In the genomic region with DNA sequence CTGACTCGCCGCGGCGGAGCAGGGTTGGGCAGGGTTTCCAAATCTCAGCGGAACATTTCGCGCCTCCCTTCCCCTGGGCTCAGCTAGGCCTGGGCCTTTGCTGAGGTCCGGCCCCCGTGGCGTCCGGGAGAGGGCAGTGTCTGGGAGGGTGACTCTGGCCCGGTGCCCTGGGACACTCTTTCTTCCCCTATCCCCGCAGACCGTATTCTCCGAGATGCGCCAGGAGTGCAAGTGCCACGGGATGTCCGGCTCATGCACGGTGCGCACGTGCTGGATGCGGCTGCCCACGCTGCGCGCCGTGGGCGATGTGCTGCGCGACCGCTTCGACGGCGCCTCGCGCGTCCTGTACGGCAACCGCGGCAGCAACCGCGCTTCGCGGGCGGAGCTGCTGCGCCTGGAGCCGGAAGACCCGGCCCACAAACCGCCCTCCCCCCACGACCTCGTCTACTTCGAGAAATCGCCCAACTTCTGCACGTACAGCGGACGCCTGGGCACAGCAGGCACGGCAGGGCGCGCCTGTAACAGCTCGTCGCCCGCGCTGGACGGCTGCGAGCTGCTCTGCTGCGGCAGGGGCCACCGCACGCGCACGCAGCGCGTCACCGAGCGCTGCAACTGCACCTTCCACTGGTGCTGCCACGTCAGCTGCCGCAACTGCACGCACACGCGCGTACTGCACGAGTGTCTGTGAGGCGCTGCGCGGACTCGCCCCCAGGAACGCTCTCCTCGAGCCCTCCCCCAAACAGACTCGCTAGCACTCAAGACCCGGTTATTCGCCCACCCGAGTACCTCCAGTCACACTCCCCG, we compare ENCODE assay signal across 10 cellular contexts. TPM values are rescaled to one million over a fixed set of nuclear protein-coding genes. Genes with fewer than 3 reads are reported as not detected.
DNase-seq lines count a peak whose midpoint lies in the region; ATAC-seq and TF ChIP-seq lines count a peak whose summit lies in the region.
"Had no signal": no experiment of that assay in that cellular context is flagged by ENCODE, and none has a peak within 500 bp of the region (broad histone marks: within the 10 kb centered on the region; RNA-seq: fewer than 3 reads in every experiment).

No MANE protein-coding gene starts in this region.

- peak overlapping the region; percentile 63 for H3K4me2 ChIP-seq in neural progenitor cell

- H3K4me1 Mint-ChIP-seq in neural progenitor cell = peaks cover 76% of the 10 kb centered on the region

- peak overlapping the region; percentile 33 for H3K27ac ChIP-seq in effector memory CD4-positive, alpha-beta T cell (ENCODE audit: insufficient read depth, low read length, poor library complexity, severe bottlenecking)
- no peak overlapping the region for H3K27ac ChIP-seq in neural progenitor cell
- H3K27ac ChIP-seq in sigmoid colon = no peak overlapping the region

- peak overlapping the region; percentile 66 for H3K27ac Mint-ChIP-seq in neural progenitor cell

- peak; percentile 30 for TF ChIP-seq CTCF in GM13976 (IDR thresholded peaks at IDR 0.05; ENCODE audit: borderline replicate concordance, control extremely low read depth, extremely low read depth, insufficient read depth, missing control alignments)
- TF ChIP-seq CTCF in neural progenitor cell (IDR thresholded peaks at IDR 0.05) = peak; percentile 23
- no peak for TF ChIP-seq CTCF in sigmoid colon (IDR thresholded peaks at IDR 0.05)

- intact Hi-C loops in sigmoid colon (cut with DNase I) = loop anchor here (5.0 kb wide), 1 partner anchor 54 kb away; a partner anchor contains a TSS

- peaks cover 77% of the 10 kb centered on the region for H3K27me3 Mint-ChIP-seq in neural progenitor cell (ENCODE audit: insufficient read depth, low read depth)

- no peaks in the 10 kb centered on the region for H3K79me2 ChIP-seq in neural progenitor cell (ENCODE audit: low read depth)

- peaks cover 5% of the 10 kb centered on the region for H3K9me3 Mint-ChIP-seq in neural progenitor cell

- H3K9ac ChIP-seq in neural progenitor cell = no peak overlapping the region

- ATAC-seq in HG03460 (IDR thresholded peaks at IDR 0.05; ENCODE audit: unreplicated experiment) = no peak
- no peak for ATAC-seq in GM21381 (IDR thresholded peaks at IDR 0.05; ENCODE audit: unreplicated experiment)
- no peak for ATAC-seq in GM18870 (IDR thresholded peaks at IDR 0.05; ENCODE audit: unreplicated experiment)

- peaks cover 8% of the 10 kb centered on the region for H3K36me3 Mint-ChIP-seq in neural progenitor cell

- H3F3A ChIP-seq in neural progenitor cell (ENCODE audit: low read depth) = peaks cover 54% of the 10 kb centered on the region

- no peak overlapping the region for H2AFZ ChIP-seq in neural progenitor cell (replicated peaks)

- DNase-seq in GM13976 (ENCODE audit: low spot score) (peak; percentile 58), T-helper 9 cell (peak; percentile 48), neural progenitor cell (ENCODE audit: low spot score) (peak; percentile 69), sigmoid colon (no peak)
- DNase-seq in effector memory CD4-positive, alpha-beta T cell = peak; percentile 47 to 48 (median 47)

- H3K4me3 Mint-ChIP-seq in neural progenitor cell = peak overlapping the region; percentile 87

- H3K4me3 ChIP-seq in effector memory CD4-positive, alpha-beta T cell (ENCODE audit: insufficient read depth, low read depth, low read length, poor library complexity, severe bottlenecking) = peak overlapping the region; percentile 56
- H3K4me3 ChIP-seq in neural progenitor cell = peak overlapping the region; percentile 30
- peak overlapping the region in 2 of 4 donors; percentile 34 to 39 for H3K4me3 ChIP-seq in sigmoid colon

- H3K36me3 ChIP-seq in effector memory CD4-positive, alpha-beta T cell (ENCODE audit: control insufficient read depth, insufficient read depth, low read length) = no peaks in the 10 kb centered on the region
- no peaks in the 10 kb centered on the region for H3K36me3 ChIP-seq in neural progenitor cell
- no peaks in the 10 kb centered on the region for H3K36me3 ChIP-seq in sigmoid colon

- in situ Hi-C loops in GM13976 (cut with MboI; ENCODE audit: low sequenced_read_pairs, unreplicated experiment) = no loop called here

- peaks cover 88% of the 10 kb centered on the region for H4K20me1 ChIP-seq in neural progenitor cell (ENCODE audit: low read depth)

- peaks cover 43% of the 10 kb centered on the region for H3K4me1 ChIP-seq in effector memory CD4-positive, alpha-beta T cell (ENCODE audit: control insufficient read depth, insufficient read depth, low read length, poor library complexity, severe bottlenecking)
- H3K4me1 ChIP-seq in neural progenitor cell = peaks cover 37% of the 10 kb centered on the region
- peaks cover 0 to 42% (median 41%) of the 10 kb centered on the region in 4 donors for H3K4me1 ChIP-seq in sigmoid colon

- no peaks in the 10 kb centered on the region for H3K9me3 ChIP-seq in effector memory CD4-positive, alpha-beta T cell (ENCODE audit: control insufficient read depth, low read length)
- H3K9me3 ChIP-seq in neural progenitor cell (ENCODE audit: low read depth) (no peaks in the 10 kb centered on the region), sigmoid colon (no peaks in the 10 kb centered on the region)

- TF ChIP-seq POLR2A in sigmoid colon (IDR thresholded peaks at IDR 0.05) = no peak

- 2% methylated on average over 91 of the region's 91 CpGs for WGBS in sigmoid colon, 2 donors

- H3K27me3 ChIP-seq in effector memory CD4-positive, alpha-beta T cell (replicated peaks; ENCODE audit: control insufficient read depth, insufficient read depth, low read length, poor library complexity, severe bottlenecking) = peaks cover 3% of the 10 kb centered on the region
- H3K27me3 ChIP-seq in neural progenitor cell = peaks cover 100% of the 10 kb centered on the region
- peaks cover 53 to 89% (median 74%) of the 10 kb centered on the region in 3 donors for H3K27me3 ChIP-seq in sigmoid colon

- no peak for TF ChIP-seq EP300 in sigmoid colon (IDR thresholded peaks at IDR 0.05)

RNA-seq across cellular contexts. Expression of a gene that starts 3.0 kb away (rescaled TPM):
- 0.56 TPM in 1 of 2 replicates, not detected in the other for total RNA-seq in neural progenitor cell (ENCODE audit: low replicate concordance)
- not detected for total RNA-seq in sigmoid colon
- polyA plus RNA-seq in sigmoid colon = under 1 TPM in 1 of 3 donors, not detected in 2; 0.10 TPM
- total RNA-seq: liver, NCI-H460 had no signal
- polyA plus RNA-seq: liver had no signal

RNA-seq across cellular contexts. Expression of a gene that starts 9.6 kb away (rescaled TPM):
- total RNA-seq in neural progenitor cell (ENCODE audit: low replicate concordance) (0.07 and 1.2 TPM in 2 replicates), sigmoid colon (under 1 TPM in 3 of 4 donors, not detected in 1; 0.28 to 0.49 (median 0.36) TPM)
- 1 to 10 TPM in 1 of 3 donors, not detected in 2; 1.0 TPM for polyA plus RNA-seq in sigmoid colon

RNA-seq across cellular contexts. Expression of a gene that starts 18.0 kb away (rescaled TPM):
- total RNA-seq in neural progenitor cell (ENCODE audit: low replicate concordance) = 0.25 TPM in 1 of 2 replicates, not detected in the other
- under 1 TPM in 1 of 4 donors, not detected in 3; 0.14 TPM for total RNA-seq in sigmoid colon
- under 1 TPM in 2 of 3 donors, not detected in 1; 0.60 to 0.69 TPM for polyA plus RNA-seq in sigmoid colon
- polyA plus RNA-seq: liver had no signal

RNA-seq across cellular contexts. Expression of a gene that starts 23.9 kb away (rescaled TPM):
- total RNA-seq in neural progenitor cell (ENCODE audit: low replicate concordance) (84.1 and 144 TPM in 2 replicates), sigmoid colon (10 to 100 TPM; 37.9 to 61.0 (median 49.3) TPM)
- polyA plus RNA-seq in sigmoid colon = 100 to 1,000 TPM in 2 of 3 donors, 10 to 100 TPM in 1; 87.7 to 161 (median 132) TPM

RNA-seq across cellular contexts. Expression of a gene that starts 37.4 kb away (rescaled TPM):
- 32.4 and 41.8 TPM in 2 replicates for total RNA-seq in neural progenitor cell (ENCODE audit: low replicate concordance)
- total RNA-seq in sigmoid colon = 10 to 100 TPM; 49.6 to 71.3 (median 60.0) TPM
- polyA plus RNA-seq in sigmoid colon = 10 to 100 TPM; 48.6 to 71.2 (median 61.3) TPM

Comparison
In these comparisons a context has a peak if more than half of its experiments do, and no peak if none do; other contexts are left out.
1. CTCF ChIP-seq: peak in GM13976 (single experiment) and neural progenitor cell (single experiment); none in sigmoid colon (0 of 4).